ENCODE assay signal across 8 cellular contexts in the genomic region with DNA sequence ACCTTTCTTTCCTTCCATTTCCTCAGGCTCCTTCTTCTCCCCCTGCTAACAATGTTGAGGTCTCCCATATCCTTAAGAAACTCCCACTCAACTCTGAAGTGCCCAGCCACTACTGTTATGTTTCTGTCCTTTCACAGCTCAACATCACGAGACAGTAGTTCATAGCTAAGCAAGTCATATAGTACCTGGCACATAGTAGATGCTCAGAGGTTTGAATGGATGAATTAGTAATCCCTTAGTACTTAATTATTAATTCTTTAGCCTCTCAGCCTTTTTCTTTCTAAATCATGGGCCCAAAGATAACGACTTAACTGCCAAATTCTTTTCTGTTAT. TPM values are rescaled to one million over a fixed set of nuclear protein-coding genes. Genes with fewer than 3 reads are reported as not detected.
DNase-seq lines count a peak whose midpoint lies in the region; ATAC-seq and TF ChIP-seq lines count a peak whose summit lies in the region.
"Had no signal": no experiment of that assay in that cellular context is flagged by ENCODE, and none has a peak within 500 bp of the region (broad histone marks: within the 10 kb centered on the region; RNA-seq: fewer than 3 reads in every experiment).

No MANE protein-coding gene starts in this region.

- H3K27ac ChIP-seq in neutrophil (peak overlapping the region; percentile 84), stomach (peak overlapping the region in 2 of 5 donors; percentile 33 to 52)

- H3K4me1 ChIP-seq in neutrophil (ENCODE audit: control insufficient read depth in 1 of 2, insufficient read depth in 1 of 2, low read depth in 1 of 2, low read length in 1 of 2) (peaks cover 27 to 39% of the 10 kb centered on the region in 2 experiments), stomach (peaks cover 0 to 35% (median 19%) of the 10 kb centered on the region in 4 donors)

- H3K9me3 ChIP-seq in neutrophil (no peaks in the 10 kb centered on the region), stomach (no peaks in the 10 kb centered on the region)

- no peak for TF ChIP-seq EP300 in stomach (IDR thresholded peaks at IDR 0.05)

- TF ChIP-seq CTCF in neutrophil (IDR thresholded peaks at IDR 0.05) (no peak), stomach (IDR thresholded peaks at IDR 0.05) (no peak)

- no peaks in the 10 kb centered on the region for H3K27me3 ChIP-seq in neutrophil
- H3K27me3 ChIP-seq in stomach: no peaks in the 10 kb centered on the region

- peaks cover 48% of the 10 kb centered on the region for H3K36me3 ChIP-seq in neutrophil
- peaks cover 6 to 38% (median 26%) of the 10 kb centered on the region in 4 donors for H3K36me3 ChIP-seq in stomach

- WGBS in stomach, 5 donors: 81 to 89% (median 86%) methylated on average over 2 of the region's 2 CpGs

- intact Hi-C loops in stomach (cut with DNase I; ENCODE audit: low total_unique reads): no loop called here

- DNase-seq in GM19238 (ENCODE audit: insufficient read length, low spot score) (peak; percentile 6), NCI-H226 (peak; percentile 4), NOMO-1 (lab: John Stamatoyannopoulos, UW; ENCODE audit: unreplicated experiment in 2 of 2) (no peak), HuH-7.5 (ENCODE audit: low spot score) (no peak), stomach (no peak)
- DNase-seq: RPMI8226 had no signal

- H3K4me3 ChIP-seq in neutrophil (ENCODE audit: low read depth in 1 of 2, low read length in 1 of 2): peak overlapping the region in 1 of 2 experiments; percentile 17
- no peak overlapping the region for H3K4me3 ChIP-seq in stomach

- peak; percentile 52 for ATAC-seq in HG02571 (IDR thresholded peaks at IDR 0.05; ENCODE audit: unreplicated experiment)

- no peak for TF ChIP-seq POLR2A in stomach (IDR thresholded peaks at IDR 0.05)

RNA-seq across cellular contexts. Expression of a gene that starts 22.6 kb away (rescaled TPM):
- total RNA-seq in stomach: 10 to 100 TPM in 2 of 5 donors, 1 to 10 TPM in 3; 2.0 to 30.1 (median 8.9) TPM
- 10 to 100 TPM in 1 of 3 donors, 1 to 10 TPM in 2; 4.1 to 10.7 (median 6.7) TPM for polyA plus RNA-seq in stomach

Comparison
In these comparisons a context has a peak if more than half of its experiments do, and no peak if none do; other contexts are left out.
1. DNase-seq: peak in GM19238 (single experiment) and NCI-H226 (single experiment); none in NOMO-1 (0 of 2), HuH-7.5 (single experiment) and stomach (single experiment).